9 cellular contexts compared by ENCODE assay signal in genomic region chr4:2806392-2807355, GRCh38. TPM values are rescaled to one million over a fixed set of nuclear protein-coding genes. Genes with fewer than 3 reads are reported as not detected.
DNase-seq lines count a peak whose midpoint lies in the region; ATAC-seq and TF ChIP-seq lines count a peak whose summit lies in the region.
"Had no signal": no experiment of that assay in that cellular context is flagged by ENCODE, and none has a peak within 500 bp of the region (broad histone marks: within the 10 kb centered on the region; RNA-seq: fewer than 3 reads in every experiment).

No MANE protein-coding gene starts in this region.

- ATAC-seq in upper lobe of left lung (ENCODE audit: low FRiP score in 2 of 2) = peak; percentile 47 to 60

- TF ChIP-seq POLR2A in upper lobe of left lung (IDR thresholded peaks at IDR 0.05) = no peak

- H3K4me2 ChIP-seq in smooth muscle cell = no peak overlapping the region

- H3K9me3 Mint-ChIP-seq in endothelial cell (ENCODE audit: unreplicated experiment) = no peaks in the 10 kb centered on the region
- no peaks in the 10 kb centered on the region for H3K9me3 Mint-ChIP-seq in activated CD4-positive, alpha-beta memory T cell treated with anti-CD3 and anti-CD28 coated beads for 36 hours

- TF ChIP-seq EP300 in upper lobe of left lung (IDR thresholded peaks at IDR 0.05) = no peak

- H3K27ac ChIP-seq in mucosa of rectum (ENCODE audit: low read depth in 2 of 2, low read length in 2 of 2) (peak overlapping the region; percentile 89 to 92), upper lobe of left lung (peak overlapping the region; percentile 76 to 93 (median 83)), smooth muscle cell (ENCODE audit: low read depth) (no peak overlapping the region)

- 47 to 48% methylated on average over 24 to 25 of the region's 27 CpGs for WGBS in upper lobe of left lung, 2 donors
- 90% methylated on average over 26 of the region's 27 CpGs for WGBS in smooth muscle cell (ENCODE audit: low lambda C conversion rate)

- no peak overlapping the region for H3K27ac Mint-ChIP-seq in endothelial cell (ENCODE audit: unreplicated experiment)
- no peak overlapping the region for H3K27ac Mint-ChIP-seq in activated CD4-positive, alpha-beta memory T cell treated with anti-CD3 and anti-CD28 coated beads for 36 hours

- H3K27me3 ChIP-seq in mucosa of rectum (ENCODE audit: control insufficient read depth in 2 of 2, insufficient read depth in 2 of 2, low read length in 2 of 2) (no peaks in the 10 kb centered on the region), upper lobe of left lung (no peaks in the 10 kb centered on the region), smooth muscle cell (ENCODE audit: low read depth) (no peaks in the 10 kb centered on the region)

- peaks cover 3% of the 10 kb centered on the region for H3K36me3 Mint-ChIP-seq in endothelial cell (ENCODE audit: low read depth, unreplicated experiment)
- H3K36me3 Mint-ChIP-seq in activated CD4-positive, alpha-beta memory T cell treated with anti-CD3 and anti-CD28 coated beads for 36 hours = peaks cover 1% of the 10 kb centered on the region

- H2AFZ ChIP-seq in smooth muscle cell (ENCODE audit: low read depth) = no peak overlapping the region

- H3K4me3 ChIP-seq in mucosa of rectum (ENCODE audit: low read length in 2 of 2) (peak overlapping the region; percentile 26 to 28), upper lobe of left lung (no peak overlapping the region), smooth muscle cell (no peak overlapping the region)

- H3K9me3 ChIP-seq in mucosa of rectum (ENCODE audit: control insufficient read depth in 2 of 2, low read length in 2 of 2) (no peaks in the 10 kb centered on the region), upper lobe of left lung (no peaks in the 10 kb centered on the region), smooth muscle cell (replicated peaks; ENCODE audit: low read depth) (no peaks in the 10 kb centered on the region)

- peak overlapping the region; percentile 44 to 84 for H3K9ac ChIP-seq in mucosa of rectum (ENCODE audit: low read depth in 1 of 2, low read length in 2 of 2)
- no peak overlapping the region for H3K9ac ChIP-seq in smooth muscle cell (ENCODE audit: low read depth)

- TF ChIP-seq CTCF in endothelial cell (IDR thresholded peaks at IDR 0.05; ENCODE audit: unreplicated experiment) = no peak
- no peak for TF ChIP-seq CTCF in upper lobe of left lung (IDR thresholded peaks at IDR 0.05)
- TF ChIP-seq CTCF in smooth muscle cell (IDR thresholded peaks at IDR 0.05; ENCODE audit: borderline replicate concordance, insufficient read depth, poor library complexity, severe bottlenecking) = no peak

- intact Hi-C loops in activated CD4-positive, alpha-beta memory T cell treated with anti-CD3 and anti-CD28 coated beads for 36 hours (cut with micrococcal nuclease) = no loop called here

- peak overlapping the region; percentile 60 for H3K4me3 Mint-ChIP-seq in endothelial cell (ENCODE audit: unreplicated experiment)
- no peak overlapping the region for H3K4me3 Mint-ChIP-seq in activated CD4-positive, alpha-beta memory T cell treated with anti-CD3 and anti-CD28 coated beads for 36 hours

- H3F3A ChIP-seq in smooth muscle cell (ENCODE audit: low read depth) = no peaks in the 10 kb centered on the region

- H3K36me3 ChIP-seq in mucosa of rectum (ENCODE audit: control insufficient read depth in 2 of 2, insufficient read depth in 2 of 2, low read length in 2 of 2) (no peaks in the 10 kb centered on the region), upper lobe of left lung (no peaks in the 10 kb centered on the region), smooth muscle cell (ENCODE audit: low read depth) (no peaks in the 10 kb centered on the region)

- H4K20me1 ChIP-seq in smooth muscle cell (ENCODE audit: low read depth) = peaks cover 92% of the 10 kb centered on the region

- peaks cover 13% of the 10 kb centered on the region for H3K27me3 Mint-ChIP-seq in endothelial cell (ENCODE audit: unreplicated experiment)
- no peaks in the 10 kb centered on the region for H3K27me3 Mint-ChIP-seq in activated CD4-positive, alpha-beta memory T cell treated with anti-CD3 and anti-CD28 coated beads for 36 hours

- DNase-seq in NCI-H1417 (lab: John Stamatoyannopoulos, UW) (peak in 2 of 3 experiments; percentile 14 to 49), NCI-H1417 treated with DMSO at 0.1 percent for 48 hours (lab: John Stamatoyannopoulos, UW) (no peak), endothelial cell (ENCODE audit: low spot score) (no peak), upper lobe of left lung (peak; percentile 85 to 90), smooth muscle cell (lab: John Stamatoyannopoulos, UW; ENCODE audit: unreplicated experiment) (no peak), SHP77 (lab: John Stamatoyannopoulos, UW) (no peak)
- DNase-seq in activated CD4-positive, alpha-beta memory T cell treated with anti-CD3 and anti-CD28 coated beads for 36 hours = no peak
- DNase-seq: 8988T had no signal

- POLR2A ChIA-PET in activated CD4-positive, alpha-beta memory T cell treated with anti-CD3 and anti-CD28 coated beads for 36 hours (lab: Charles Lee) = no interaction called here

- H3K4me1 ChIP-seq in mucosa of rectum (ENCODE audit: control insufficient read depth in 2 of 2, insufficient read depth in 2 of 2, low read length in 2 of 2) (peaks cover 55 to 72% of the 10 kb centered on the region in 2 donors), upper lobe of left lung (peaks cover 86 to 92% (median 92%) of the 10 kb centered on the region in 4 donors), smooth muscle cell (ENCODE audit: low read depth) (no peaks in the 10 kb centered on the region)

- H3K79me2 ChIP-seq in smooth muscle cell (ENCODE audit: low read depth) = peaks cover 71% of the 10 kb centered on the region

- CTCF ChIA-PET in activated CD4-positive, alpha-beta memory T cell treated with anti-CD3 and anti-CD28 coated beads for 36 hours (lab: Charles Lee) = no interaction called here

- peaks cover 21% of the 10 kb centered on the region for H3K4me1 Mint-ChIP-seq in endothelial cell (ENCODE audit: unreplicated experiment)
- peaks cover 6% of the 10 kb centered on the region for H3K4me1 Mint-ChIP-seq in activated CD4-positive, alpha-beta memory T cell treated with anti-CD3 and anti-CD28 coated beads for 36 hours (ENCODE audit: low read depth)

RNA-seq across cellular contexts. Expression of gene SH3BP2, which starts 13.8 kb away (rescaled TPM):
- total RNA-seq in endothelial cell (ENCODE audit: unreplicated experiment) = 150 TPM
- 100 to 1,000 TPM in 3 of 6 donors, 10 to 100 TPM in 3; 59.1 to 358 (median 103) TPM for total RNA-seq in upper lobe of left lung
- total RNA-seq in activated CD4-positive, alpha-beta memory T cell treated with anti-CD3 and anti-CD28 coated beads for 36 hours = 10 to 100 TPM; 55.9 to 62.8 TPM
- total RNA-seq in smooth muscle cell = 19.3 and 23.8 TPM in 2 replicates
- 17.3 and 27.4 TPM in 2 replicates for polyA plus RNA-seq in smooth muscle cell

RNA-seq across cellular contexts. Expression of gene ADD1, which starts 37.0 kb away (rescaled TPM):
- total RNA-seq in endothelial cell (ENCODE audit: unreplicated experiment) = 337 TPM
- 100 to 1,000 TPM; 184 to 651 (median 290) TPM for total RNA-seq in upper lobe of left lung
- total RNA-seq in activated CD4-positive, alpha-beta memory T cell treated with anti-CD3 and anti-CD28 coated beads for 36 hours = 100 to 1,000 TPM; 212 TPM
- total RNA-seq in smooth muscle cell = 109 and 125 TPM in 2 replicates
- polyA plus RNA-seq in smooth muscle cell = 175 and 200 TPM in 2 replicates

RNA-seq across cellular contexts. Expression of gene TNIP2, which starts 50.5 kb away (rescaled TPM):
- 29.3 TPM for total RNA-seq in endothelial cell (ENCODE audit: unreplicated experiment)
- total RNA-seq in upper lobe of left lung = 10 to 100 TPM; 39.4 to 87.1 (median 60.1) TPM
- 10 to 100 TPM; 74.2 to 77.5 TPM for total RNA-seq in activated CD4-positive, alpha-beta memory T cell treated with anti-CD3 and anti-CD28 coated beads for 36 hours
- total RNA-seq in smooth muscle cell = 23.8 and 24.7 TPM in 2 replicates
- 37.5 and 40.7 TPM in 2 replicates for polyA plus RNA-seq in smooth muscle cell

Comparison
In these comparisons a context has a peak if more than half of its experiments do, and no peak if none do; other contexts are left out.
1. DNase-seq: peak in NCI-H1417 (2 of 3) and upper lobe of left lung (2 of 2); none in NCI-H1417 treated with DMSO at 0.1 percent for 48 hours (single experiment), endothelial cell (single experiment), activated CD4-positive, alpha-beta memory T cell treated with anti-CD3 and anti-CD28 coated beads for 36 hours (single experiment), smooth muscle cell (single experiment) and SHP77 (0 of 2).
2. H3K4me3 ChIP-seq: peak in mucosa of rectum (2 of 2); none in upper lobe of left lung (0 of 4) and smooth muscle cell (single experiment).